Comparison of ENCODE assay signal across 13 cellular contexts in genomic region chr4:52372747-52373146, GRCh38.
"Had no signal": no experiment of that assay in that cellular context is flagged by ENCODE, and none has a peak within 500 bp of the region (broad histone marks: within the 10 kb centered on the region; RNA-seq: fewer than 3 reads in every experiment).

No MANE protein-coding gene starts in this region.

- H3K36me3 ChIP-seq: esophagus squamous epithelium, gastroesophageal sphincter, neutrophil had no signal

- H3K27me3 ChIP-seq: esophagus squamous epithelium, gastroesophageal sphincter, neutrophil had no signal

- H3K27ac ChIP-seq: esophagus squamous epithelium, gastroesophageal sphincter, neutrophil had no signal

- DNase-seq: esophagus squamous epithelium; foreskin fibroblast; glutamatergic neuron; islet precursor cell; mammary epithelial cell; naive thymus-derived CD4-positive, alpha-beta T cell; right cardiac atrium; stimulated activated CD4-positive, alpha-beta T cell treated with anti-CD3 and anti-CD28 coated beads, Interleukin-2, amount 100 ng/mL, for 48 hours; stimulated activated naive CD4-positive, alpha-beta T cell treated with Interleukin-2 at 50 U/mL for 16 hours had no signal

- ATAC-seq: gastroesophageal sphincter; left lobe of liver; naive thymus-derived CD4-positive, alpha-beta T cell; right cardiac atrium had no signal

- H3K4me3 ChIP-seq: esophagus squamous epithelium, gastroesophageal sphincter, smooth muscle cell had no signal

- H3K4me2 ChIP-seq: smooth muscle cell had no signal

- H3K9me3 ChIP-seq: esophagus squamous epithelium, gastroesophageal sphincter, neutrophil had no signal

- H3K4me1 ChIP-seq: esophagus squamous epithelium, gastroesophageal sphincter had no signal
